10 cellular contexts compared by ENCODE assay signal in genomic region chr9:114349713-114350480, GRCh38. TPM values are rescaled to one million over a fixed set of nuclear protein-coding genes. Genes with fewer than 3 reads are reported as not detected.
DNase-seq lines count a peak whose midpoint lies in the region; ATAC-seq, FAIRE-seq and TF ChIP-seq lines count a peak whose summit lies in the region.
"Had no signal": no experiment of that assay in that cellular context is flagged by ENCODE, and none has a peak within 500 bp of the region (broad histone marks: within the 10 kb centered on the region; RNA-seq: fewer than 3 reads in every experiment).

No MANE protein-coding gene starts in this region.

- H3K27ac ChIP-seq in OCI-LY7 (ENCODE audit: low read depth, low read length, poor library complexity, severe bottlenecking): peak overlapping the region; percentile 60
- H3K27ac ChIP-seq in smooth muscle cell (ENCODE audit: low read depth): peak overlapping the region; percentile 97
- H3K27ac ChIP-seq: body of pancreas, pancreas had no signal

- no peak for TF ChIP-seq POLR2A in GM12891 (IDR thresholded peaks at IDR 0.05; ENCODE audit: low read depth, low read length)

- H3F3A ChIP-seq in smooth muscle cell (ENCODE audit: low read depth): peaks cover 15% of the 10 kb centered on the region

- peak overlapping the region; percentile 61 for H3K9ac ChIP-seq in smooth muscle cell (ENCODE audit: low read depth)

- H3K27me3 ChIP-seq in smooth muscle cell (ENCODE audit: low read depth): no peaks in the 10 kb centered on the region
- H3K27me3 ChIP-seq: body of pancreas, pancreas had no signal

- TF ChIP-seq CTCF in OCI-LY7 (conservative IDR thresholded peaks at IDR 0.05; ENCODE audit: low read length) (no peak), endothelial cell (IDR thresholded peaks at IDR 0.05; ENCODE audit: unreplicated experiment) (no peak), smooth muscle cell (IDR thresholded peaks at IDR 0.05; ENCODE audit: borderline replicate concordance, insufficient read depth, poor library complexity, severe bottlenecking) (no peak)

- POLR2A ChIA-PET in OCI-LY7 (lab: Charles Lee): interaction anchor here (0.6 to 1.3 kb wide), 2 partner anchors 23 to 36 kb away, joined by 3 read pairs; no protein-coding TSS in a partner anchor

- WGBS in smooth muscle cell (ENCODE audit: low lambda C conversion rate): 95% methylated on average over 10 of the region's 10 CpGs

- H3K4me1 Mint-ChIP-seq in endothelial cell (ENCODE audit: unreplicated experiment): no peaks in the 10 kb centered on the region

- H3K36me3 Mint-ChIP-seq in endothelial cell (ENCODE audit: low read depth, unreplicated experiment): peaks cover 37% of the 10 kb centered on the region

- FAIRE-seq in GM12891 (lab: Jason Lieb, UNC): peak; percentile 55

- no peak for DNase-seq in GM12891 (ENCODE audit: insufficient read length, low spot score)
- no peak for DNase-seq in OCI-LY7 (ENCODE audit: low spot score)
- no peak for DNase-seq in endothelial cell (ENCODE audit: low spot score)
- no peak for DNase-seq in smooth muscle cell (lab: John Stamatoyannopoulos, UW; ENCODE audit: unreplicated experiment)
- DNase-seq in NCI-H2029 (lab: John Stamatoyannopoulos, UW): no peak
- no peak for DNase-seq in stimulated activated CD4-positive, alpha-beta T cell treated with anti-CD3 and anti-CD28 coated beads, Interleukin-4, amount 100 ng/mL, for 4 hours
- no peak for DNase-seq in activated gamma-delta T cell treated with Interleukin-2 at 50 U/mL for 16 hours
- DNase-seq: pancreas had no signal

- peaks cover 4% of the 10 kb centered on the region for H3K27me3 Mint-ChIP-seq in endothelial cell (ENCODE audit: unreplicated experiment)

- no peak overlapping the region for H3K4me3 ChIP-seq in OCI-LY7 (ENCODE audit: low read depth, low read length, poor library complexity, severe bottlenecking)
- no peak overlapping the region for H3K4me3 ChIP-seq in smooth muscle cell
- H3K4me3 ChIP-seq: body of pancreas, pancreas had no signal

- no peaks in the 10 kb centered on the region for H3K9me2 ChIP-seq in OCI-LY7 (ENCODE audit: insufficient read depth, low read length)

- H4K20me1 ChIP-seq in OCI-LY7 (ENCODE audit: insufficient read depth, low read length) (no peaks in the 10 kb centered on the region), smooth muscle cell (ENCODE audit: low read depth) (no peaks in the 10 kb centered on the region)

- H3K4me2 ChIP-seq in OCI-LY7 (ENCODE audit: low read length) (peak overlapping the region; percentile 38; the same call in 1 of the 2 replicates), smooth muscle cell (no peak overlapping the region)

- H3K79me2 ChIP-seq in OCI-LY7 (ENCODE audit: insufficient read depth, low read depth, low read length): no peaks in the 10 kb centered on the region
- H3K79me2 ChIP-seq in smooth muscle cell (ENCODE audit: low read depth): no peaks in the 10 kb centered on the region

- H3K36me3 ChIP-seq in OCI-LY7 (ENCODE audit: insufficient read depth, low read length) (peaks cover 93% of the 10 kb centered on the region), smooth muscle cell (ENCODE audit: low read depth) (no peaks in the 10 kb centered on the region)

- CTCF ChIA-PET in OCI-LY7 (lab: Charles Lee; ENCODE audit: unreplicated experiment): interaction anchor here (0.9 kb wide), 1 partner anchor 39 kb away, joined by 7 read pairs; no protein-coding TSS in a partner anchor

- H3K9me3 ChIP-seq in OCI-LY7 (ENCODE audit: low read length): no peaks in the 10 kb centered on the region
- no peaks in the 10 kb centered on the region for H3K9me3 ChIP-seq in smooth muscle cell (replicated peaks; ENCODE audit: low read depth)
- H3K9me3 ChIP-seq: body of pancreas, pancreas had no signal

- BruUV-seq in OCI-LY7 (replicated peaks; lab: Mats Ljungman, UMichigan): no TSS peak

- H3K9me3 Mint-ChIP-seq in endothelial cell (ENCODE audit: unreplicated experiment): no peaks in the 10 kb centered on the region

- no peak overlapping the region for H3K27ac Mint-ChIP-seq in endothelial cell (ENCODE audit: unreplicated experiment)

- H3K4me3 Mint-ChIP-seq in endothelial cell (ENCODE audit: unreplicated experiment): peak overlapping the region; percentile 62

- H3K4me1 ChIP-seq in OCI-LY7 (ENCODE audit: insufficient read depth, low read length, poor library complexity, severe bottlenecking): peaks cover 25% of the 10 kb centered on the region
- H3K4me1 ChIP-seq in smooth muscle cell (ENCODE audit: low read depth): peaks cover 16% of the 10 kb centered on the region
- H3K4me1 ChIP-seq: body of pancreas, pancreas had no signal

- ATAC-seq in GM19397 (IDR thresholded peaks at IDR 0.05; ENCODE audit: unreplicated experiment): no peak

- intact Hi-C loops in OCI-LY7 (cut with micrococcal nuclease; ENCODE audit: unreplicated experiment): no loop called here

- H2AFZ ChIP-seq in OCI-LY7 (ENCODE audit: low read length): no peak overlapping the region
- H2AFZ ChIP-seq in smooth muscle cell (ENCODE audit: low read depth): no peak overlapping the region

TF ChIP-seq in GM12891, 5 proteins besides CTCF, POLR2A, EP300 and RAD21:
- TF ChIP-seq PAX5 (IDR thresholded peaks at IDR 0.05; ENCODE audit: insufficient read depth, low read length, severe bottlenecking) (no peak), POU2F2 (IDR thresholded peaks at IDR 0.05; ENCODE audit: low read depth, low read length) (no peak), TAF1 (IDR thresholded peaks at IDR 0.05; ENCODE audit: low read depth, low read length) (no peak), POLR2AphosphoS5 (IDR thresholded peaks at IDR 0.05; ENCODE audit: low read depth, low read length) (no peak)

RNA-seq across cellular contexts. Expression of gene ORM2, which starts 20.2 kb away (rescaled TPM):
- polyA plus RNA-seq in GM12891 (2012; ENCODE audit: low read depth, missing spikeins): not detected
- not detected in 2 replicates for total RNA-seq in OCI-LY7 (2014; rRNA removed; shearing (Covaris generic))
- not detected in 2 replicates for total RNA-seq in OCI-LY7 (2022)
- not detected for total RNA-seq in endothelial cell (ENCODE audit: unreplicated experiment)
- 0.27 TPM in 1 of 2 replicates, not detected in the other for total RNA-seq in smooth muscle cell
- polyA plus RNA-seq in smooth muscle cell: not detected in 2 replicates
- total RNA-seq: body of pancreas had no signal

RNA-seq across cellular contexts. Expression of gene ORM1, which starts 27.0 kb away (rescaled TPM):
- not detected for polyA plus RNA-seq in GM12891 (2012; ENCODE audit: low read depth, missing spikeins)
- total RNA-seq in OCI-LY7 (2014; rRNA removed; shearing (Covaris generic)): not detected in 2 replicates
- total RNA-seq in OCI-LY7 (2022) (not detected in 2 replicates), endothelial cell (ENCODE audit: unreplicated experiment) (not detected), smooth muscle cell (not detected in 2 replicates)
- 0.46 and 0.74 TPM in 2 replicates for polyA plus RNA-seq in smooth muscle cell

RNA-seq across cellular contexts. Expression of gene AKNA, which starts 37.9 kb away (rescaled TPM):
- 46.5 TPM for polyA plus RNA-seq in GM12891 (2012; ENCODE audit: low read depth, missing spikeins)
- 53.8 and 61.4 TPM in 2 replicates for total RNA-seq in OCI-LY7 (2014; rRNA removed; shearing (Covaris generic))
- total RNA-seq in OCI-LY7 (2022): 187 and 203 TPM in 2 replicates
- 79.1 TPM for total RNA-seq in endothelial cell (ENCODE audit: unreplicated experiment)
- 3.0 and 4.7 TPM in 2 replicates for total RNA-seq in smooth muscle cell
- 2.8 and 3.2 TPM in 2 replicates for polyA plus RNA-seq in smooth muscle cell
